Comparison of ENCODE assay signal across 8 cellular contexts in the genomic region with DNA sequence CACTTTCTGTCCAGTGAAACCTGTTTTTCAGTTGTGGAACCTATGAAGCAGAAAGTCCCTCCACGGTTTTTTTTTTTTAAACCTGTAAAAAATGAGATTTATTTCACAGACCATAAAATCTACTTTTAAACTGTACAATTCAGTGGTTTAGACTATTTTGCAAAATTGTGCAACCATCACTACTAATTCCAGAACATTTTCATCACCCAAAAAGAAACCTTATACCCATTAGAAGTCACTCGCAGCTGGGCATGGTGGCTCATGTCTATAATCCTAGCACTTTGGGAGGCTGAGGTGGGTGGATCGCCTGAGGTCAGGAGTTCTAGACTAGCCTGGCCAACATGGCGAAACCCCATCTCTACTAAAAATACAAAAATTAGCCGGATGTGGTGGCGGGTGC. TPM values are rescaled to one million over a fixed set of nuclear protein-coding genes. Genes with fewer than 3 reads are reported as not detected.
"Had no signal": no experiment of that assay in that cellular context is flagged by ENCODE, and none has a peak within 500 bp of the region (broad histone marks: within the 10 kb centered on the region; RNA-seq: fewer than 3 reads in every experiment).

No MANE protein-coding gene starts in this region.

RNA-seq across cellular contexts. Expression of gene UMODL1, which starts 45.4 kb away (rescaled TPM):
- total RNA-seq: activated naive CD8-positive, alpha-beta T cell treated with anti-CD3 and anti-CD28 coated beads for 36 hours; ascending aorta; body of pancreas; breast epithelium; cardiac septum; K562; SK-MEL-5 had no signal
- polyA plus RNA-seq: adipose tissue, K562 had no signal
